In genomic region chr13:52650731-52651130, GRCh38 we compare ENCODE assay signal across 13 cellular contexts. TPM values are rescaled to one million over a fixed set of nuclear protein-coding genes. Genes with fewer than 3 reads are reported as not detected.
DNase-seq lines count a peak whose midpoint lies in the region; ATAC-seq and TF ChIP-seq lines count a peak whose summit lies in the region.
"Had no signal": no experiment of that assay in that cellular context is flagged by ENCODE, and none has a peak within 500 bp of the region (broad histone marks: within the 10 kb centered on the region; RNA-seq: fewer than 3 reads in every experiment).

No MANE protein-coding gene starts in this region.

- no peaks in the 10 kb centered on the region; the same call in 1 of the 2 replicates for H3K36me3 ChIP-seq in GM06990 (ENCODE audit: control insufficient read depth, insufficient read depth, low read length)
- H3K36me3 ChIP-seq in OCI-LY1 (ENCODE audit: insufficient read depth, low read length), result peaks cover 20% of the 10 kb centered on the region
- H3K36me3 ChIP-seq in endodermal cell (ENCODE audit: control insufficient read depth, insufficient read depth, low read length), result peaks cover 24% of the 10 kb centered on the region
- H3K36me3 ChIP-seq in osteoblast (ENCODE audit: insufficient read depth, low read length), result peaks cover 3% of the 10 kb centered on the region
- H3K36me3 ChIP-seq in tibial nerve, result peaks cover 0 to 24% (median 0%) of the 10 kb centered on the region in 3 donors
- H3K36me3 ChIP-seq: breast epithelium had no signal

- peak overlapping the region; percentile 81 for H3K4me3 ChIP-seq in GM06990 (replicated peaks; ENCODE audit: low read depth, low read length)
- peak overlapping the region; percentile 95 for H3K4me3 ChIP-seq in OCI-LY1 (ENCODE audit: low read depth, low read length, poor library complexity, severe bottlenecking)
- peak overlapping the region; percentile 100 for H3K4me3 ChIP-seq in endodermal cell (ENCODE audit: low read length)
- H3K4me3 ChIP-seq in osteoblast (ENCODE audit: insufficient read depth, low read length), result peak overlapping the region; percentile 84
- no peak overlapping the region for H3K4me3 ChIP-seq in tibial nerve

- no peak for ATAC-seq in HG03280 (IDR thresholded peaks at IDR 0.05; ENCODE audit: unreplicated experiment)
- ATAC-seq: left colon had no signal

- H4K20me1 ChIP-seq in OCI-LY1 (ENCODE audit: insufficient read depth, low read length) (no peaks in the 10 kb centered on the region), osteoblast (ENCODE audit: insufficient read depth, low read length) (peaks cover 3% of the 10 kb centered on the region)

- TF ChIP-seq EP300 in tibial nerve (IDR thresholded peaks at IDR 0.05), result no peak

- peaks cover 12% of the 10 kb centered on the region for H3K4me1 Mint-ChIP-seq in endodermal cell

- TF ChIP-seq CTCF in GM06990 (IDR thresholded peaks at IDR 0.05; ENCODE audit: insufficient read depth, low read length, poor library complexity, severe bottlenecking) (no peak), OCI-LY1 (IDR thresholded peaks at IDR 0.05; ENCODE audit: low read length) (no peak), endodermal cell (conservative IDR thresholded peaks at IDR 0.05) (no peak), osteoblast (IDR thresholded peaks at IDR 0.05; ENCODE audit: extremely low read depth, low read depth, low read length) (no peak), tibial nerve (IDR thresholded peaks at IDR 0.05) (no peak)

- H3K27ac Mint-ChIP-seq in endodermal cell, result peak overlapping the region; percentile 47

- H3K9me3 ChIP-seq in OCI-LY1 (ENCODE audit: low read length) (no peaks in the 10 kb centered on the region), endodermal cell (ENCODE audit: control insufficient read depth, low read length) (no peaks in the 10 kb centered on the region), osteoblast (ENCODE audit: low read depth, low read length) (no peaks in the 10 kb centered on the region), tibial nerve (no peaks in the 10 kb centered on the region)
- H3K9me3 ChIP-seq: breast epithelium had no signal

- no peaks in the 10 kb centered on the region for H3K9me2 ChIP-seq in OCI-LY1 (ENCODE audit: low read depth, low read length)

- peaks cover 32% of the 10 kb centered on the region for H3K4me1 ChIP-seq in OCI-LY1 (ENCODE audit: insufficient read depth, low read length, severe bottlenecking)
- H3K4me1 ChIP-seq in endodermal cell (ENCODE audit: control insufficient read depth, insufficient read depth, low read length), result no peaks in the 10 kb centered on the region
- H3K4me1 ChIP-seq in osteoblast (ENCODE audit: insufficient read depth, low read length), result peaks cover 15% of the 10 kb centered on the region
- peaks cover 0 to 41% (median 25%) of the 10 kb centered on the region in 4 donors for H3K4me1 ChIP-seq in tibial nerve

- H3K9me3 Mint-ChIP-seq in endodermal cell, result no peaks in the 10 kb centered on the region

- H3K9ac ChIP-seq in OCI-LY1 (ENCODE audit: low read length) (peak overlapping the region; percentile 99; the same call in 1 of the 2 replicates), endodermal cell (ENCODE audit: extremely low read depth, low read length, poor library complexity, severe bottlenecking) (peak overlapping the region; percentile 92)

- no peak for TF ChIP-seq POLR2A in tibial nerve (IDR thresholded peaks at IDR 0.05)

- H3K4me2 ChIP-seq in OCI-LY1 (ENCODE audit: low read length) (peak overlapping the region; percentile 81), osteoblast (ENCODE audit: insufficient read depth, low read length) (peak overlapping the region; percentile 86)

- no peak overlapping the region for H3K4me3 Mint-ChIP-seq in endodermal cell

- H3K36me3 Mint-ChIP-seq in endodermal cell (ENCODE audit: low read depth), result peaks cover 31% of the 10 kb centered on the region

- H3K27me3 ChIP-seq in GM06990 (replicated peaks; ENCODE audit: control insufficient read depth, insufficient read depth, low read length), result no peaks in the 10 kb centered on the region
- no peaks in the 10 kb centered on the region for H3K27me3 ChIP-seq in OCI-LY1 (ENCODE audit: insufficient read depth, low read length)
- H3K27me3 ChIP-seq in endodermal cell (ENCODE audit: control insufficient read depth, insufficient read depth, low read length, poor library complexity, severe bottlenecking), result no peaks in the 10 kb centered on the region
- no peaks in the 10 kb centered on the region for H3K27me3 ChIP-seq in osteoblast (ENCODE audit: insufficient read depth, low read length)
- no peaks in the 10 kb centered on the region for H3K27me3 ChIP-seq in tibial nerve
- H3K27me3 ChIP-seq: breast epithelium had no signal

- H3K27me3 Mint-ChIP-seq in endodermal cell (ENCODE audit: insufficient read depth), result no peaks in the 10 kb centered on the region

- peaks cover 38% of the 10 kb centered on the region for H3K79me2 ChIP-seq in OCI-LY1 (ENCODE audit: insufficient read depth, low read length)
- peaks cover 54% of the 10 kb centered on the region for H3K79me2 ChIP-seq in osteoblast (ENCODE audit: insufficient read depth, low read length)

- no peaks in the 10 kb centered on the region for H3F3A ChIP-seq in OCI-LY1 (ENCODE audit: insufficient read depth, low read length)

- in situ Hi-C loops in KBM-7 (cut with MboI; ENCODE audit: low pct_unique_long_range_greater_than_20kb, low sequenced_read_pairs), result no loop called here

- H2AFZ ChIP-seq in OCI-LY1 (ENCODE audit: low read length), result no peak overlapping the region
- H2AFZ ChIP-seq in osteoblast (ENCODE audit: low read length), result no peak overlapping the region

- DNase-seq in GM06990 (ENCODE audit: extremely low read depth, insufficient read length) (no peak), endodermal cell (no peak), osteoblast (ENCODE audit: insufficient read length, low spot score, missing footprints) (no peak), tibial nerve (ENCODE audit: low spot score in 2 of 2) (no peak), NCI-H1092 (lab: John Stamatoyannopoulos, UW) (no peak), KBM-7 (no peak)
- DNase-seq: activated CD4-positive, alpha-beta T cell treated with anti-CD3 and anti-CD28 coated beads, Interleukin-2, amount 50 U/mL, for 1 hour; left colon; NK-92 treated with Interleukin-12 subunit alpha and Interleukin-12 subunit beta, amount 100 ng/mL, for 24 hours; stimulated activated CD4-positive, alpha-beta T cell treated with anti-CD3 and anti-CD28 coated beads, Interleukin-1b, Interleukin-23, amount 100 ng/mL, for 48 hours had no signal

- H3K27ac ChIP-seq in OCI-LY1 (ENCODE audit: low read depth, low read length, poor library complexity, severe bottlenecking) (peak overlapping the region; percentile 78), endodermal cell (ENCODE audit: low read depth, low read length) (no peak overlapping the region), osteoblast (ENCODE audit: low read depth, low read length) (peak overlapping the region; percentile 99), tibial nerve (no peak overlapping the region)

- WGBS in endodermal cell (ENCODE audit: insufficient coverage in 1 of 2, insufficient read length in 1 of 2), 2 experiments, result 89 to 91% methylated on average over 5 to 6 of the region's 6 CpGs
- WGBS in tibial nerve, 2 donors, result 81% methylated on average over 6 of the region's 6 CpGs

RNA-seq across cellular contexts. Expression of gene SUGT1, which starts 1.9 kb away (rescaled TPM):
- total RNA-seq in endodermal cell (10 to 100 TPM; 73.3 to 85.8 TPM), osteoblast (30.4 and 30.9 TPM in 2 replicates), tibial nerve (10 to 100 TPM; 27.3 to 47.3 (median 37.6) TPM)
- polyA plus RNA-seq in endodermal cell (2013, experiment 1 of 2), result 61.4 TPM
- 56.8 TPM for polyA plus RNA-seq in endodermal cell (2013, experiment 2 of 2)

RNA-seq across cellular contexts. Expression of gene HNRNPA1L2, which starts 8.5 kb away (rescaled TPM):
- total RNA-seq in endodermal cell (1 to 10 TPM; 8.0 to 9.3 TPM), osteoblast (2.9 and 3.6 TPM in 2 replicates), tibial nerve (1 to 10 TPM; 3.1 to 7.6 (median 6.0) TPM)
- polyA plus RNA-seq in endodermal cell (2013, experiment 1 of 2), result 14.0 TPM
- polyA plus RNA-seq in endodermal cell (2013, experiment 2 of 2), result 11.4 TPM

Comparison
In these comparisons a context has a peak if more than half of its experiments do, and no peak if none do; other contexts are left out.
1. H3K4me3 ChIP-seq: peak in GM06990 (single experiment), OCI-LY1 (single experiment), endodermal cell (single experiment) and osteoblast (single experiment); none in tibial nerve (0 of 4).
2. H3K27ac ChIP-seq: peak in OCI-LY1 (single experiment) and osteoblast (single experiment); none in endodermal cell (single experiment) and tibial nerve (0 of 4).